ENCODE assay signal across 14 cellular contexts in the genomic region with DNA sequence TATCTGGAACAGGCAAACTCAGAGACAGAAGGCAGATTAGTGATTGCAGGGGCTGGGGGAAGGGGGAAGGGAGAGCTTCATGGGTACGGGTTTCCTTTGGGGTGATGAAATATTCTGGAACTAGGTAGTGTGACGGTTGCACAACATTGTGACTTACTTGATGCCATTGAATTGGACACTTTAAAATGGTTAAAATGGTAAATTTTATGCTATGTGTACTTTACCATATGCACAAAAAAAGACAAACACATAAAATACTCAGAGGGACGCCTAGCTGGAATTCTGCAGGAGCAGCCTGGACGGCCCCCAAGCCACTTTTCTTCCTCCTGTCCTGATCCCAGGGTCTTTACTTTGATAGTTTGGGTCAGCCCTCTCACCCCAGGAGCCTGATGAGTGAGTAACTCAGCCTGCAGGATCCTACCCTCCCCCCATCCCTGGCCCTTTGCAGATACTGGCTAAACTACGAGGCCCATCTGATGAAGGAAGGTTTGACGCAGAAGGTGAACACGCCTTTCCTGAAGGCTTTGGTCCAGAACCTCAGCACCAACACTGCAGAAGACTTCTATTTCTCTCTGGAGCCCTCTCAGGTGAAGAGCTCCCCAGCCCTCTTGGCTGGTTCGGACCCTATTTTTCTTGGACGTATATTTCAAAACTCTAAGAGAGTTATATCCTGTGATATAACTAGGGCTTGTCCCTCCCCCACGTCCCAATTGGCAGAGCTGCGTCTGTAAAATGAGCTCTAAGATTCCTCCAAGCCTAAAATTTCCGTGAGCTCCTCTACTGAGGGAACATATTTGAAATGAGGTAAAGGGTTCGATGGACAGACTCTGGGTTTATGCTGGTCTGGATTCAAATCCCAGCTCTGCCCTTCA. TPM values are rescaled to one million over a fixed set of nuclear protein-coding genes. Genes with fewer than 3 reads are reported as not detected.
A peak's percentile ranks its signal among the peaks of the same experiment; 100 is the strongest.
DNase-seq lines count a peak whose midpoint lies in the region; ATAC-seq and TF ChIP-seq lines count a peak whose summit lies in the region.
"Had no signal": no experiment of that assay in that cellular context is flagged by ENCODE, and none has a peak within 500 bp of the region (broad histone marks: within the 10 kb centered on the region; RNA-seq: fewer than 3 reads in every experiment).

No MANE protein-coding gene starts in this region.

- H3K79me2 ChIP-seq in ACC112 (ENCODE audit: control insufficient read depth, insufficient read depth, low read length, unreplicated experiment), result no peaks in the 10 kb centered on the region

- TF ChIP-seq POLR2A in IMR-90 (IDR thresholded peaks at IDR 0.05; ENCODE audit: low read depth, low read length), result no peak

- H3K27ac Mint-ChIP-seq in WTC11, result peak overlapping the region; percentile 10; the same call in 1 of the 2 replicates
- no peak overlapping the region for H3K27ac Mint-ChIP-seq in effector memory CD8-positive, alpha-beta T cell
- H3K27ac Mint-ChIP-seq: activated naive CD8-positive, alpha-beta T cell treated with anti-CD3 and anti-CD28 coated beads for 36 hours; T-helper 2 cell treated with Interferon-gamma antibody and Interleukin-4, amounts not matched to agents 5 μg/mL and 100 μg/mL, for 36 hours had no signal

- no TSS peak for BruUV-seq in IMR-90 (replicated peaks; lab: Mats Ljungman, UMichigan)

- TF ChIP-seq RAD21 in IMR-90 (IDR thresholded peaks at IDR 0.05; ENCODE audit: low read length), result no peak

- H3K14ac ChIP-seq in IMR-90 (replicated peaks; ENCODE audit: low read depth, low read length), result no peak overlapping the region

- H4K20me1 ChIP-seq in IMR-90 (ENCODE audit: insufficient read depth, low read length), result no peaks in the 10 kb centered on the region

- no peak overlapping the region for H2BK15ac ChIP-seq in IMR-90 (ENCODE audit: low read depth, low read length)

- H3K9ac ChIP-seq in IMR-90 (ENCODE audit: low read depth, low read length), result no peak overlapping the region

- no peaks in the 10 kb centered on the region for H3K9me3 ChIP-seq in IMR-90 (ENCODE audit: control insufficient read depth, insufficient read depth, low read length)
- H3K9me3 ChIP-seq: vagina had no signal

- no CpG with 5 or more reads among the region's 13 CpGs for WGBS in IMR-90 (ENCODE audit: extremely low coverage in 2 of 2, insufficient read length in 1 of 2), 2 experiments

- H3K79me1 ChIP-seq in IMR-90 (ENCODE audit: low read depth in 1 of 2, low read length in 2 of 2), result no peaks in the 10 kb centered on the region

- H3K9me3 Mint-ChIP-seq in WTC11, result no peaks in the 10 kb centered on the region
- H3K9me3 Mint-ChIP-seq in effector memory CD8-positive, alpha-beta T cell, result no peaks in the 10 kb centered on the region
- H3K9me3 Mint-ChIP-seq: activated naive CD8-positive, alpha-beta T cell treated with anti-CD3 and anti-CD28 coated beads for 36 hours; T-helper 2 cell treated with Interferon-gamma antibody and Interleukin-4, amounts not matched to agents 5 μg/mL and 100 μg/mL, for 36 hours had no signal

- peaks cover 7% of the 10 kb centered on the region for H3K27me3 Mint-ChIP-seq in WTC11 (ENCODE audit: low read depth)
- H3K27me3 Mint-ChIP-seq in effector memory CD8-positive, alpha-beta T cell, result no peaks in the 10 kb centered on the region

- H4K91ac ChIP-seq in IMR-90 (ENCODE audit: insufficient read depth, low read depth, low read length), result no peak overlapping the region

- no peak overlapping the region for H4K8ac ChIP-seq in IMR-90 (ENCODE audit: low read depth in 2 of 2, low read length in 2 of 2)

- H3K4me1 ChIP-seq in ACC112 (ENCODE audit: control insufficient read depth, insufficient read depth, low read length, unreplicated experiment) (peaks cover 9% of the 10 kb centered on the region), IMR-90 (ENCODE audit: control insufficient read depth, insufficient read depth, low read length) (no peaks in the 10 kb centered on the region)
- H3K4me1 ChIP-seq: vagina had no signal

- H3K4me3 ChIP-seq in ACC112 (ENCODE audit: low read depth, low read length), result no peak overlapping the region
- no peak overlapping the region for H3K4me3 ChIP-seq in IMR-90 (ENCODE audit: insufficient read depth, low read depth, low read length)
- H3K4me3 ChIP-seq: vagina had no signal

- no peaks in the 10 kb centered on the region for H3K36me3 ChIP-seq in ACC112 (ENCODE audit: insufficient read depth, low read length)
- H3K36me3 ChIP-seq in IMR-90 (ENCODE audit: control insufficient read depth, insufficient read depth, low read length), result no peaks in the 10 kb centered on the region
- H3K36me3 ChIP-seq: vagina had no signal

- peak overlapping the region; percentile 22; the same call in 1 of the 2 replicates for H3K4me3 Mint-ChIP-seq in WTC11
- H3K4me3 Mint-ChIP-seq in effector memory CD8-positive, alpha-beta T cell, result no peak overlapping the region
- H3K4me3 Mint-ChIP-seq: activated naive CD8-positive, alpha-beta T cell treated with anti-CD3 and anti-CD28 coated beads for 36 hours; T-helper 2 cell treated with Interferon-gamma antibody and Interleukin-4, amounts not matched to agents 5 μg/mL and 100 μg/mL, for 36 hours had no signal

- no peak overlapping the region for H3K56ac ChIP-seq in IMR-90 (ENCODE audit: extremely low read depth, insufficient read depth, low read length)

- no peak overlapping the region for H2BK20ac ChIP-seq in IMR-90 (ENCODE audit: low read depth, low read length)

- H2BK5ac ChIP-seq in IMR-90 (ENCODE audit: low read depth, low read length, poor library complexity, severe bottlenecking), result no peak overlapping the region

- intact Hi-C loops in IMR-90 (cut with micrococcal nuclease), result no loop called here

- H3K27me3 ChIP-seq in ACC112 (ENCODE audit: insufficient read depth, low read length) (peaks cover 24% of the 10 kb centered on the region), IMR-90 (ENCODE audit: control insufficient read depth, insufficient read depth, low read length) (peaks cover 72% of the 10 kb centered on the region)
- H3K27me3 ChIP-seq: vagina had no signal

- CTCF ChIA-PET in IMR-90 (lab: Yijun Ruan, JAX), result no interaction called here
- CTCF ChIA-PET in WTC11 (lab: Charles Lee), result interaction anchor here (0.9 to 3.4 kb wide), 5 partner anchors 8 to 187 kb away, joined by 3 to 24 read pairs (median 3); partner anchors contain the start of gene ADGRG3

- H3K4ac ChIP-seq in IMR-90 (ENCODE audit: low read depth, low read length), result no peak overlapping the region

- dilution Hi-C loops in IMR-90 (cut with HindIII; ENCODE audit: low sequenced_read_pairs, unreplicated experiment), result no loop called here

- H3K18ac ChIP-seq in IMR-90 (ENCODE audit: low read depth, low read length), result no peak overlapping the region

- ATAC-seq in IMR-90 (ENCODE audit: low read depth) (no peak), WTC11 (peak; percentile 86), GM19023 (IDR thresholded peaks at IDR 0.05; ENCODE audit: unreplicated experiment) (no peak)
- ATAC-seq in effector memory CD8-positive, alpha-beta T cell (replicated peaks), result no peak
- ATAC-seq: left colon had no signal

- in situ Hi-C loops in IMR-90 (cut with MboI; ENCODE audit: low sequenced_read_pairs), result no loop called here

- DNase-seq in IMR-90 (no peak), WTC11 (ENCODE audit: low spot score) (peak; percentile 62), iPS-NIHi7 (ENCODE audit: extremely low spot score) (peak; percentile 75)
- DNase-seq in effector memory CD8-positive, alpha-beta T cell, result no peak
- no peak for DNase-seq in activated CD4-positive, alpha-beta T cell treated with anti-CD3 and anti-CD28 coated beads for 48 hours
- no peak for DNase-seq in activated T-cell treated with anti-CD3 and anti-CD28 coated beads, Interleukin-2, amount 50 U/mL, for 1 hour
- DNase-seq: activated naive CD8-positive, alpha-beta T cell treated with anti-CD3 and anti-CD28 coated beads for 36 hours; left colon; stimulated activated CD4-positive, alpha-beta T cell treated with anti-CD3 and anti-CD28 coated beads, Interleukin-15, amount 100 ng/mL, for 24 hours; stimulated activated CD8-positive, alpha-beta memory T cell treated with anti-CD3 and anti-CD28 coated beads, Interleukin-4, amount 100 ng/mL, for 48 hours had no signal

- H3K4me1 Mint-ChIP-seq in WTC11, result peaks cover 36% of the 10 kb centered on the region
- H3K4me1 Mint-ChIP-seq in effector memory CD8-positive, alpha-beta T cell (ENCODE audit: low read depth in 2 of 2), result no peaks in the 10 kb centered on the region
- H3K4me1 Mint-ChIP-seq: activated naive CD8-positive, alpha-beta T cell treated with anti-CD3 and anti-CD28 coated beads for 36 hours had no signal

- POLR2A ChIA-PET in IMR-90 (lab: Charles Lee; ENCODE audit: unreplicated experiment), result interaction anchor here (1.1 kb wide), 1 partner anchor 59 kb away, joined by 4 read pairs; the partner anchor contains the start of gene KATNB1
- POLR2A ChIA-PET in WTC11 (lab: Charles Lee), result interaction anchor here (0.5 to 1.2 kb wide), 2 partner anchors 48 to 59 kb away, joined by 5 to 6 read pairs; partner anchors contain the start of gene KATNB1

- H2BK120ac ChIP-seq in IMR-90 (ENCODE audit: low read depth, low read length), result no peak overlapping the region

- H3K36me3 Mint-ChIP-seq in WTC11, result no peaks in the 10 kb centered on the region
- H3K36me3 Mint-ChIP-seq in effector memory CD8-positive, alpha-beta T cell (ENCODE audit: insufficient read depth), result peaks cover 3% of the 10 kb centered on the region
- H3K36me3 Mint-ChIP-seq: activated naive CD8-positive, alpha-beta T cell treated with anti-CD3 and anti-CD28 coated beads for 36 hours had no signal

- no peaks in the 10 kb centered on the region; the same call in 1 of the 2 replicates for H3K9me1 ChIP-seq in IMR-90 (ENCODE audit: insufficient read depth, low read length)

- H2AFZ ChIP-seq in ACC112 (ENCODE audit: low read length, unreplicated experiment) (peak overlapping the region; percentile 64), IMR-90 (replicated peaks; ENCODE audit: low read length, poor library complexity) (no peak overlapping the region)

- no peak overlapping the region for H4K5ac ChIP-seq in IMR-90 (ENCODE audit: low read depth, low read length)

- H3K4me2 ChIP-seq in IMR-90 (ENCODE audit: low read depth, low read length), result no peak overlapping the region; the same call in 1 of the 2 replicates

- H2AK5ac ChIP-seq in IMR-90 (ENCODE audit: low read depth, low read length), result no peak overlapping the region

- H2AK9ac ChIP-seq in IMR-90 (replicated peaks; ENCODE audit: low read depth, low read length, poor library complexity), result no peak overlapping the region

- no peak overlapping the region for H3K23ac ChIP-seq in IMR-90 (ENCODE audit: low read depth, low read length)

- TF ChIP-seq CTCF in IMR-90 (conservative IDR thresholded peaks at IDR 0.05; ENCODE audit: low read depth, low read length) (no peak), WTC11 (IDR thresholded peaks at IDR 0.05) (no peak)

- H3K27ac ChIP-seq in ACC112 (ENCODE audit: low read depth, low read length) (no peak overlapping the region), IMR-90 (ENCODE audit: insufficient read depth, low read length) (no peak overlapping the region)
- H3K27ac ChIP-seq: vagina had no signal

RNA-seq across cellular contexts. Expression of gene ADGRG3, which starts 7.9 kb away (rescaled TPM):
- total RNA-seq in IMR-90 (2012; rRNA removed) (not detected in 2 replicates), WTC11 (2021) (0.44 to 1.4 TPM (median 0.71 TPM) in 3 replicates)
- polyA plus RNA-seq in IMR-90 (2012; rRNA removed), result not detected in 2 replicates
- not detected in 2 replicates for polyA plus RNA-seq in IMR-90 (2012; cell fraction: cytosol; rRNA removed)
- polyA plus RNA-seq in IMR-90 (2012; cell fraction: nucleus; rRNA removed; ENCODE audit: low replicate concordance), result not detected in 2 replicates
- total RNA-seq: activated naive CD8-positive, alpha-beta T cell treated with anti-CD3 and anti-CD28 coated beads for 36 hours had no signal

RNA-seq across cellular contexts. Expression of gene DRC7, which starts 18.6 kb away (rescaled TPM):
- total RNA-seq in IMR-90 (2012; rRNA removed) (not detected in 2 replicates), WTC11 (2021) (0.16 to 0.37 TPM in 2 of 3 replicates, not detected in the other)
- not detected in 2 replicates for polyA plus RNA-seq in IMR-90 (2012; rRNA removed)
- not detected in 2 replicates for polyA plus RNA-seq in IMR-90 (2012; cell fraction: cytosol; rRNA removed)
- not detected in 2 replicates for polyA plus RNA-seq in IMR-90 (2012; cell fraction: nucleus; rRNA removed; ENCODE audit: low replicate concordance)
- total RNA-seq: activated naive CD8-positive, alpha-beta T cell treated with anti-CD3 and anti-CD28 coated beads for 36 hours; left colon; vagina had no signal

RNA-seq across cellular contexts. Expression of gene ADGRG1, which starts 47.6 kb away (rescaled TPM):
- total RNA-seq in IMR-90 (2012; rRNA removed), result 0.83 and 0.90 TPM in 2 replicates
- polyA plus RNA-seq in IMR-90 (2012; rRNA removed), result 7.0 and 8.4 TPM in 2 replicates
- 7.1 and 9.4 TPM in 2 replicates for polyA plus RNA-seq in IMR-90 (2012; cell fraction: cytosol; rRNA removed)
- 7.6 and 14.1 TPM in 2 replicates for polyA plus RNA-seq in IMR-90 (2012; cell fraction: nucleus; rRNA removed; ENCODE audit: low replicate concordance)
- 1.7 to 2.6 TPM (median 2.0 TPM) in 3 replicates for total RNA-seq in WTC11 (2021)

RNA-seq across cellular contexts. Expression of gene KATNB1, which starts 59.6 kb away (rescaled TPM):
- total RNA-seq in IMR-90 (2012; rRNA removed), result 10.9 and 14.2 TPM in 2 replicates
- polyA plus RNA-seq in IMR-90 (2012; rRNA removed), result 23.5 and 27.6 TPM in 2 replicates
- polyA plus RNA-seq in IMR-90 (2012; cell fraction: cytosol; rRNA removed), result 15.9 and 23.1 TPM in 2 replicates
- 67.2 and 166 TPM in 2 replicates for polyA plus RNA-seq in IMR-90 (2012; cell fraction: nucleus; rRNA removed; ENCODE audit: low replicate concordance)
- total RNA-seq in WTC11 (2021), result 38.7 to 60.4 TPM (median 41.0 TPM) in 3 replicates

Comparison
In these comparisons a context has a peak if more than half of its experiments do, and no peak if none do; other contexts are left out.
1. DNase-seq: peak in WTC11 (single experiment) and iPS-NIHi7 (single experiment); none in IMR-90 (single experiment), effector memory CD8-positive, alpha-beta T cell (0 of 3), activated CD4-positive, alpha-beta T cell treated with anti-CD3 and anti-CD28 coated beads for 48 hours (single experiment) and activated T-cell treated with anti-CD3 and anti-CD28 coated beads, Interleukin-2, amount 50 U/mL, for 1 hour (single experiment).